1 cellular context compared by ENCODE assay signal in genomic region chr22:38734203-38735100, GRCh38.
TF ChIP-seq lines count a peak whose summit lies in the region.

No MANE protein-coding gene starts in this region.

TF ChIP-seq in GM23338, 12 proteins besides CTCF, POLR2A, EP300 and RAD21 (continued from another document):
- TF ChIP-seq CREB1 (CRISPR knock-in tag; IDR thresholded peaks at IDR 0.05; ENCODE audit: low read depth) (no peak), EZH2phosphoT487 (IDR thresholded peaks at IDR 0.05; ENCODE audit: unreplicated experiment) (no peak), JUNB (IDR thresholded peaks at IDR 0.05; ENCODE audit: unreplicated experiment) (no peak), ZNF331 (CRISPR knock-in tag; IDR thresholded peaks at IDR 0.05; ENCODE audit: low read depth) (no peak)
- TF ChIP-seq, protein P1, sequence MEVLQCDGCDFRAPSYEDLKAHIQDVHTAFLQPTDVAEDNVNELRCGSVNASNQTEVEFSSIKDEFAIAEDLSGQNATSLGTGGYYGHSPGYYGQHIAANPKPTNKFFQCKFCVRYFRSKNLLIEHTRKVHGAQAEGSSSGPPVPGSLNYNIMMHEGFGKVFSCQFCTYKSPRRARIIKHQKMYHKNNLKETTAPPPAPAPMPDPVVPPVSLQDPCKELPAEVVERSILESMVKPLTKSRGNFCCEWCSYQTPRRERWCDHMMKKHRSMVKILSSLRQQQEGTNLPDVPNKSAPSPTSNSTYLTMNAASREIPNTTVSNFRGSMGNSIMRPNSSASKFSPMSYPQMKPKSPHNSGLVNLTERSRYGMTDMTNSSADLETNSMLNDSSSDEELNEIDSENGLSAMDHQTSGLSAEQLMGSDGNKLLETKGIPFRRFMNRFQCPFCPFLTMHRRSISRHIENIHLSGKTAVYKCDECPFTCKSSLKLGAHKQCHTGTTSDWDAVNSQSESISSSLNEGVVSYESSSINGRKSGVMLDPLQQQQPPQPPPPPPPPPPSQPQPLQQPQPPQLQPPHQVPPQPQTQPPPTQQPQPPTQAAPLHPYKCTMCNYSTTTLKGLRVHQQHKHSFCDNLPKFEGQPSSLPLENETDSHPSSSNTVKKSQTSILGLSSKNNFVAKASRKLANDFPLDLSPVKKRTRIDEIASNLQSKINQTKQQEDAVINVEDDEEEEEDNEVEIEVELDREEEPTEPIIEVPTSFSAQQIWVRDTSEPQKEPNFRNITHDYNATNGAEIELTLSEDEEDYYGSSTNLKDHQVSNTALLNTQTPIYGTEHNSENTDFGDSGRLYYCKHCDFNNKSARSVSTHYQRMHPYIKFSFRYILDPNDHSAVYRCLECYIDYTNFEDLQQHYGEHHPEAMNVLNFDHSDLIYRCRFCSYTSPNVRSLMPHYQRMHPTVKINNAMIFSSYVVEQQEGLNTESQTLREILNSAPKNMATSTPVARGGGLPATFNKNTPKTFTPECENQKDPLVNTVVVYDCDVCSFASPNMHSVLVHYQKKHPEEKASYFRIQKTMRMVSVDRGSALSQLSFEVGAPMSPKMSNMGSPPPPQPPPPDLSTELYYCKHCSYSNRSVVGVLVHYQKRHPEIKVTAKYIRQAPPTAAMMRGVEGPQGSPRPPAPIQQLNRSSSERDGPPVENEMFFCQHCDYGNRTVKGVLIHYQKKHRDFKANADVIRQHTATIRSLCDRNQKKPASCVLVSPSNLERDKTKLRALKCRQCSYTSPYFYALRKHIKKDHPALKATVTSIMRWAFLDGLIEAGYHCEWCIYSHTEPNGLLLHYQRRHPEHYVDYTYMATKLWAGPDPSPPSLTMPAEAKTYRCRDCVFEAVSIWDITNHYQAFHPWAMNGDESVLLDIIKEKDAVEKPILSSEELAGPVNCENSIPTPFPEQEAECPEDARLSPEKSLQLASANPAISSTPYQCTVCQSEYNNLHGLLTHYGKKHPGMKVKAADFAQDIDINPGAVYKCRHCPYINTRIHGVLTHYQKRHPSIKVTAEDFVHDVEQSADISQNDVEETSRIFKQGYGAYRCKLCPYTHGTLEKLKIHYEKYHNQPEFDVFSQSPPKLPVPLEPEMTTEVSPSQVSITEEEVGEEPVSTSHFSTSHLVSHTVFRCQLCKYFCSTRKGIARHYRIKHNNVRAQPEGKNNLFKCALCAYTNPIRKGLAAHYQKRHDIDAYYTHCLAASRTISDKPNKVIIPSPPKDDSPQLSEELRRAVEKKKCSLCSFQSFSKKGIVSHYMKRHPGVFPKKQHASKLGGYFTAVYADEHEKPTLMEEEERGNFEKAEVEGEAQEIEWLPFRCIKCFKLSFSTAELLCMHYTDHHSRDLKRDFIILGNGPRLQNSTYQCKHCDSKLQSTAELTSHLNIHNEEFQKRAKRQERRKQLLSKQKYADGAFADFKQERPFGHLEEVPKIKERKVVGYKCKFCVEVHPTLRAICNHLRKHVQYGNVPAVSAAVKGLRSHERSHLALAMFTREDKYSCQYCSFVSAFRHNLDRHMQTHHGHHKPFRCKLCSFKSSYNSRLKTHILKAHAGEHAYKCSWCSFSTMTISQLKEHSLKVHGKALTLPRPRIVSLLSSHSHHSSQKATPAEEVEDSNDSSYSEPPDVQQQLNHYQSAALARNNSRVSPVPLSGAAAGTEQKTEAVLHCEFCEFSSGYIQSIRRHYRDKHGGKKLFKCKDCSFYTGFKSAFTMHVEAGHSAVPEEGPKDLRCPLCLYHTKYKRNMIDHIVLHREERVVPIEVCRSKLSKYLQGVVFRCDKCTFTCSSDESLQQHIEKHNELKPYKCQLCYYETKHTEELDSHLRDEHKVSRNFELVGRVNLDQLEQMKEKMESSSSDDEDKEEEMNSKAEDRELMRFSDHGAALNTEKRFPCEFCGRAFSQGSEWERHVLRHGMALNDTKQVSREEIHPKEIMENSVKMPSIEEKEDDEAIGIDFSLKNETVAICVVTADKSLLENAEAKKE (CRISPR knock-in tag; IDR thresholded peaks at IDR 0.05): no peak
- TF ChIP-seq, protein P2, sequence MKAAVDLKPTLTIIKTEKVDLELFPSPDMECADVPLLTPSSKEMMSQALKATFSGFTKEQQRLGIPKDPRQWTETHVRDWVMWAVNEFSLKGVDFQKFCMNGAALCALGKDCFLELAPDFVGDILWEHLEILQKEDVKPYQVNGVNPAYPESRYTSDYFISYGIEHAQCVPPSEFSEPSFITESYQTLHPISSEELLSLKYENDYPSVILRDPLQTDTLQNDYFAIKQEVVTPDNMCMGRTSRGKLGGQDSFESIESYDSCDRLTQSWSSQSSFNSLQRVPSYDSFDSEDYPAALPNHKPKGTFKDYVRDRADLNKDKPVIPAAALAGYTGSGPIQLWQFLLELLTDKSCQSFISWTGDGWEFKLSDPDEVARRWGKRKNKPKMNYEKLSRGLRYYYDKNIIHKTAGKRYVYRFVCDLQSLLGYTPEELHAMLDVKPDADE (IDR thresholded peaks at IDR 0.05): no peak
